Comparison of ENCODE assay signal across 4 cellular contexts in the genomic region with DNA sequence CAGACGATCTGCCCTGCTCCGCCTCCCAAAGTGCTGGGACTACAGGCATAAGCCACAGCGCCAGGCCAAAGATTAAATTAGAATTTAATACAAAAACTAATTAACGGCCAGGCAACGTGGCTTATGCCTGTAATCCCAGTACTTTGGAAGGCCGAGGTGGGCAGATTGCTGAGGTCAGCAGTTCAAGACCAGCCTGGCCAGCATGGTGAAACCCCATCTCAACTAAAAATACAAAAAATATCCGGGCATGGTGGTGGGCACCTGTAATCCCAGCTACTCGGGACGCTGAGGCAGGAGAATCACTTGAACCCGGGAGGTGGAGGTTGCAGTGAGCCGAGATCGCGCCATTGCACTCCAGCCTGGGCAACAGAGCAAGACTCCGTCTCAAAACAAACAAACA. TPM values are rescaled to one million over a fixed set of nuclear protein-coding genes. Genes with fewer than 3 reads are reported as not detected.
"Had no signal": no experiment of that assay in that cellular context is flagged by ENCODE, and none has a peak within 500 bp of the region (broad histone marks: within the 10 kb centered on the region; RNA-seq: fewer than 3 reads in every experiment).

No MANE protein-coding gene starts in this region.

RNA-seq across cellular contexts. Expression of gene MBD3L3, which starts 2.8 kb away (rescaled TPM):
- total RNA-seq: LHCN-M2, M059J, MCF 10A, NCI-H460 had no signal

RNA-seq across cellular contexts. Expression of gene MBD3L2, which starts 6.6 kb away (rescaled TPM):
- total RNA-seq: LHCN-M2, M059J, MCF 10A, NCI-H460 had no signal

RNA-seq across cellular contexts. Expression of gene MBD3L4, which starts 15.7 kb away (rescaled TPM):
- total RNA-seq: LHCN-M2, M059J, MCF 10A, NCI-H460 had no signal

RNA-seq across cellular contexts. Expression of gene MBD3L5, which starts 25.3 kb away (rescaled TPM):
- total RNA-seq: LHCN-M2, M059J, MCF 10A, NCI-H460 had no signal
